1 cellular context compared by ENCODE assay signal in the genomic region with DNA sequence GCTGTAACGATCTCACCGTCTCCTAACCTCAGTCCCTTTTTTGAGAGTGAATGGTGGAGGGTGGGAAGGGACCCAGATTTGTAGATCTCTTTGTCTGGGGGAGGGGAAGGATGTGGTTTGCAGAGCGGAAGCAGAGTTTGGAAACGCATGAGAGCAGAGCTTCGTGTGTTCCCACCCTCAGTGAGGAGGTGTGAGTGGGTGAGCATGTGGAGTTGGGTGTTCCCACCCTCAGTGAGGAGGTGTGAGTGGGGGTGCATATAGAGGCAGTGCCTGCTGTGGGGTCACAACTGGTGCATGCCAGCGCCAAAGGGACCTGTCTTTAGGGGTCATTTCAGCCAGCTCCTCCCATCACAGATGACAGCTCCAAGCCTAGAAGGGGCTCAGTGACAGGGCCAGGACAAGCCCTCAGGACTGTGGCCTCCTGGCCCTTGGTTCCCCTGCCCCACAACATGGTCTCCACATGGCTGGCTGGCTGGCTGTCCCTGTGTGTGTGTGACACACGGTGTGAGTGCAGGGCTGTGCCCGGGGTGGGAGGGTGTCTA.
TF ChIP-seq lines count a peak whose summit lies in the region.

No MANE protein-coding gene starts in this region.

TF ChIP-seq in GM12878, 131 proteins besides CTCF, POLR2A, EP300 and RAD21 (continued from another document and continues in another):
- TF ChIP-seq, protein P1, sequence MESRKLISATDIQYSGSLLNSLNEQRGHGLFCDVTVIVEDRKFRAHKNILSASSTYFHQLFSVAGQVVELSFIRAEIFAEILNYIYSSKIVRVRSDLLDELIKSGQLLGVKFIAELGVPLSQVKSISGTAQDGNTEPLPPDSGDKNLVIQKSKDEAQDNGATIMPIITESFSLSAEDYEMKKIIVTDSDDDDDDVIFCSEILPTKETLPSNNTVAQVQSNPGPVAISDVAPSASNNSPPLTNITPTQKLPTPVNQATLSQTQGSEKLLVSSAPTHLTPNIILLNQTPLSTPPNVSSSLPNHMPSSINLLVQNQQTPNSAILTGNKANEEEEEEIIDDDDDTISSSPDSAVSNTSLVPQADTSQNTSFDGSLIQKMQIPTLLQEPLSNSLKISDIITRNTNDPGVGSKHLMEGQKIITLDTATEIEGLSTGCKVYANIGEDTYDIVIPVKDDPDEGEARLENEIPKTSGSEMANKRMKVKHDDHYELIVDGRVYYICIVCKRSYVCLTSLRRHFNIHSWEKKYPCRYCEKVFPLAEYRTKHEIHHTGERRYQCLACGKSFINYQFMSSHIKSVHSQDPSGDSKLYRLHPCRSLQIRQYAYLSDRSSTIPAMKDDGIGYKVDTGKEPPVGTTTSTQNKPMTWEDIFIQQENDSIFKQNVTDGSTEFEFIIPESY (IDR thresholded peaks at IDR 0.05), result no peak
- TF ChIP-seq POU2F2 (IDR thresholded peaks at IDR 0.05; ENCODE audit: borderline replicate concordance, low read depth, low read length) (no peak), BCL11A (IDR thresholded peaks at IDR 0.05; ENCODE audit: low read depth, low read length) (no peak), CBX5 (IDR thresholded peaks at IDR 0.05; ENCODE audit: low read depth) (no peak), RELA (IDR thresholded peaks at IDR 0.05; ENCODE audit: borderline replicate concordance, partially characterized antibody) (no peak), CHD1 (IDR thresholded peaks at IDR 0.05; ENCODE audit: low read depth, low read length) (no peak), EED (IDR thresholded peaks at IDR 0.05; ENCODE audit: low read depth) (peak; percentile 65; the same call in 1 of the 2 replicates), DPF2 (IDR thresholded peaks at IDR 0.05) (no peak), TARDBP (IDR thresholded peaks at IDR 0.05; ENCODE audit: borderline replicate concordance) (peak; percentile 79), LARP7 (IDR thresholded peaks at IDR 0.05) (no peak), WRNIP1 (IDR thresholded peaks at IDR 0.05; ENCODE audit: borderline replicate concordance, low read depth, low read length) (no peak), SRF (IDR thresholded peaks at IDR 0.05; ENCODE audit: low read depth in 2 of 2, low read length in 2 of 2) (no peak), IKZF1 (conservative IDR thresholded peaks at IDR 0.05) (no peak), CREB1 (IDR thresholded peaks at IDR 0.05; ENCODE audit: low read depth) (0 out of 2 replicates have a peak, but pooled peaks have one; percentile 33), SIX5 (IDR thresholded peaks at IDR 0.05; ENCODE audit: low read depth, low read length, severe bottlenecking) (no peak), BMI1 (IDR thresholded peaks at IDR 0.05; ENCODE audit: borderline replicate concordance) (no peak), MTA2 (IDR thresholded peaks at IDR 0.05; ENCODE audit: low read depth) (no peak), POLR2AphosphoS2 (IDR thresholded peaks at IDR 0.05; ENCODE audit: low read depth, low read length) (no peak), SMAD5 (IDR thresholded peaks at IDR 0.05; ENCODE audit: low read depth) (no peak)
- TF ChIP-seq, protein P2, sequence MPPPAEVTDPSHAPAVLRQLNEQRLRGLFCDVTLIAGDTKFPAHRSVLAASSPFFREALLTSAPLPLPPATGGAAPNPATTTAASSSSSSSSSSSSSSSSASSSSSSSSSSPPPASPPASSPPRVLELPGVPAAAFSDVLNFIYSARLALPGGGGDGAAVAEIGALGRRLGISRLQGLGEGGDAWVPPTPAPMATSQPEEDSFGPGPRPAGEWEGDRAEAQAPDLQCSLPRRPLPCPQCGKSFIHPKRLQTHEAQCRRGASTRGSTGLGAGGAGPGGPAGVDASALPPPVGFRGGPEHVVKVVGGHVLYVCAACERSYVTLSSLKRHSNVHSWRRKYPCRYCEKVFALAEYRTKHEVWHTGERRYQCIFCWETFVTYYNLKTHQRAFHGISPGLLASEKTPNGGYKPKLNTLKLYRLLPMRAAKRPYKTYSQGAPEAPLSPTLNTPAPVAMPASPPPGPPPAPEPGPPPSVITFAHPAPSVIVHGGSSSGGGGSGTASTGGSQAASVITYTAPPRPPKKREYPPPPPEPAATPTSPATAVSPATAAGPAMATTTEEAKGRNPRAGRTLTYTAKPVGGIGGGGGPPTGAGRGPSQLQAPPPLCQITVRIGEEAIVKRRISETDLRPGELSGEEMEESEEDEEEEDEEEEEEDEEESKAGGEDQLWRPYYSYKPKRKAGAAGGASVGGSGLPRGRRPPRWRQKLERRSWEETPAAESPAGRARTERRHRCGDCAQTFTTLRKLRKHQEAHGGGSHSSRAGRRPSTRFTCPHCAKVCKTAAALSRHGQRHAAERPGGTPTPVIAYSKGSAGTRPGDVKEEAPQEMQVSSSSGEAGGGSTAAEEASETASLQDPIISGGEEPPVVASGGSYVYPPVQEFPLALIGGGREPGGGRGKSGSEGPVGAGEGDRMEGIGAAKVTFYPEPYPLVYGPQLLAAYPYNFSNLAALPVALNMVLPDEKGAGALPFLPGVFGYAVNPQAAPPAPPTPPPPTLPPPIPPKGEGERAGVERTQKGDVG (CRISPR knock-in tag; IDR thresholded peaks at IDR 0.05), result no peak
- TF ChIP-seq, protein P3, sequence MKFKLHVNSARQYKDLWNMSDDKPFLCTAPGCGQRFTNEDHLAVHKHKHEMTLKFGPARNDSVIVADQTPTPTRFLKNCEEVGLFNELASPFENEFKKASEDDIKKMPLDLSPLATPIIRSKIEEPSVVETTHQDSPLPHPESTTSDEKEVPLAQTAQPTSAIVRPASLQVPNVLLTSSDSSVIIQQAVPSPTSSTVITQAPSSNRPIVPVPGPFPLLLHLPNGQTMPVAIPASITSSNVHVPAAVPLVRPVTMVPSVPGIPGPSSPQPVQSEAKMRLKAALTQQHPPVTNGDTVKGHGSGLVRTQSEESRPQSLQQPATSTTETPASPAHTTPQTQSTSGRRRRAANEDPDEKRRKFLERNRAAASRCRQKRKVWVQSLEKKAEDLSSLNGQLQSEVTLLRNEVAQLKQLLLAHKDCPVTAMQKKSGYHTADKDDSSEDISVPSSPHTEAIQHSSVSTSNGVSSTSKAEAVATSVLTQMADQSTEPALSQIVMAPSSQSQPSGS (IDR thresholded peaks at IDR 0.05; ENCODE audit: low read length), result 0 out of 2 replicates have a peak, but pooled peaks have one; percentile 12
- TF ChIP-seq, protein P4, sequence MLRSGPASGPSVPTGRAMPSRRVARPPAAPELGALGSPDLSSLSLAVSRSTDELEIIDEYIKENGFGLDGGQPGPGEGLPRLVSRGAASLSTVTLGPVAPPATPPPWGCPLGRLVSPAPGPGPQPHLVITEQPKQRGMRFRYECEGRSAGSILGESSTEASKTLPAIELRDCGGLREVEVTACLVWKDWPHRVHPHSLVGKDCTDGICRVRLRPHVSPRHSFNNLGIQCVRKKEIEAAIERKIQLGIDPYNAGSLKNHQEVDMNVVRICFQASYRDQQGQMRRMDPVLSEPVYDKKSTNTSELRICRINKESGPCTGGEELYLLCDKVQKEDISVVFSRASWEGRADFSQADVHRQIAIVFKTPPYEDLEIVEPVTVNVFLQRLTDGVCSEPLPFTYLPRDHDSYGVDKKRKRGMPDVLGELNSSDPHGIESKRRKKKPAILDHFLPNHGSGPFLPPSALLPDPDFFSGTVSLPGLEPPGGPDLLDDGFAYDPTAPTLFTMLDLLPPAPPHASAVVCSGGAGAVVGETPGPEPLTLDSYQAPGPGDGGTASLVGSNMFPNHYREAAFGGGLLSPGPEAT (IDR thresholded peaks at IDR 0.05; ENCODE audit: low read depth), result no peak
- TF ChIP-seq, protein P5, sequence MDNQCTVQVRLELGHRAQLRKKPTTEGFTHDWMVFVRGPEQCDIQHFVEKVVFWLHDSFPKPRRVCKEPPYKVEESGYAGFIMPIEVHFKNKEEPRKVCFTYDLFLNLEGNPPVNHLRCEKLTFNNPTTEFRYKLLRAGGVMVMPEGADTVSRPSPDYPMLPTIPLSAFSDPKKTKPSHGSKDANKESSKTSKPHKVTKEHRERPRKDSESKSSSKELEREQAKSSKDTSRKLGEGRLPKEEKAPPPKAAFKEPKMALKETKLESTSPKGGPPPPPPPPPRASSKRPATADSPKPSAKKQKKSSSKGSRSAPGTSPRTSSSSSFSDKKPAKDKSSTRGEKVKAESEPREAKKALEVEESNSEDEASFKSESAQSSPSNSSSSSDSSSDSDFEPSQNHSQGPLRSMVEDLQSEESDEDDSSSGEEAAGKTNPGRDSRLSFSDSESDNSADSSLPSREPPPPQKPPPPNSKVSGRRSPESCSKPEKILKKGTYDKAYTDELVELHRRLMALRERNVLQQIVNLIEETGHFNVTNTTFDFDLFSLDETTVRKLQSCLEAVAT (IDR thresholded peaks at IDR 0.05), result no peak
- TF ChIP-seq, protein P6, sequence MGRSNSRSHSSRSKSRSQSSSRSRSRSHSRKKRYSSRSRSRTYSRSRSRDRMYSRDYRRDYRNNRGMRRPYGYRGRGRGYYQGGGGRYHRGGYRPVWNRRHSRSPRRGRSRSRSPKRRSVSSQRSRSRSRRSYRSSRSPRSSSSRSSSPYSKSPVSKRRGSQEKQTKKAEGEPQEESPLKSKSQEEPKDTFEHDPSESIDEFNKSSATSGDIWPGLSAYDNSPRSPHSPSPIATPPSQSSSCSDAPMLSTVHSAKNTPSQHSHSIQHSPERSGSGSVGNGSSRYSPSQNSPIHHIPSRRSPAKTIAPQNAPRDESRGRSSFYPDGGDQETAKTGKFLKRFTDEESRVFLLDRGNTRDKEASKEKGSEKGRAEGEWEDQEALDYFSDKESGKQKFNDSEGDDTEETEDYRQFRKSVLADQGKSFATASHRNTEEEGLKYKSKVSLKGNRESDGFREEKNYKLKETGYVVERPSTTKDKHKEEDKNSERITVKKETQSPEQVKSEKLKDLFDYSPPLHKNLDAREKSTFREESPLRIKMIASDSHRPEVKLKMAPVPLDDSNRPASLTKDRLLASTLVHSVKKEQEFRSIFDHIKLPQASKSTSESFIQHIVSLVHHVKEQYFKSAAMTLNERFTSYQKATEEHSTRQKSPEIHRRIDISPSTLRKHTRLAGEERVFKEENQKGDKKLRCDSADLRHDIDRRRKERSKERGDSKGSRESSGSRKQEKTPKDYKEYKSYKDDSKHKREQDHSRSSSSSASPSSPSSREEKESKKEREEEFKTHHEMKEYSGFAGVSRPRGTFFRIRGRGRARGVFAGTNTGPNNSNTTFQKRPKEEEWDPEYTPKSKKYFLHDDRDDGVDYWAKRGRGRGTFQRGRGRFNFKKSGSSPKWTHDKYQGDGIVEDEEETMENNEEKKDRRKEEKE (IDR thresholded peaks at IDR 0.05), result no peak
- TF ChIP-seq, protein P7, sequence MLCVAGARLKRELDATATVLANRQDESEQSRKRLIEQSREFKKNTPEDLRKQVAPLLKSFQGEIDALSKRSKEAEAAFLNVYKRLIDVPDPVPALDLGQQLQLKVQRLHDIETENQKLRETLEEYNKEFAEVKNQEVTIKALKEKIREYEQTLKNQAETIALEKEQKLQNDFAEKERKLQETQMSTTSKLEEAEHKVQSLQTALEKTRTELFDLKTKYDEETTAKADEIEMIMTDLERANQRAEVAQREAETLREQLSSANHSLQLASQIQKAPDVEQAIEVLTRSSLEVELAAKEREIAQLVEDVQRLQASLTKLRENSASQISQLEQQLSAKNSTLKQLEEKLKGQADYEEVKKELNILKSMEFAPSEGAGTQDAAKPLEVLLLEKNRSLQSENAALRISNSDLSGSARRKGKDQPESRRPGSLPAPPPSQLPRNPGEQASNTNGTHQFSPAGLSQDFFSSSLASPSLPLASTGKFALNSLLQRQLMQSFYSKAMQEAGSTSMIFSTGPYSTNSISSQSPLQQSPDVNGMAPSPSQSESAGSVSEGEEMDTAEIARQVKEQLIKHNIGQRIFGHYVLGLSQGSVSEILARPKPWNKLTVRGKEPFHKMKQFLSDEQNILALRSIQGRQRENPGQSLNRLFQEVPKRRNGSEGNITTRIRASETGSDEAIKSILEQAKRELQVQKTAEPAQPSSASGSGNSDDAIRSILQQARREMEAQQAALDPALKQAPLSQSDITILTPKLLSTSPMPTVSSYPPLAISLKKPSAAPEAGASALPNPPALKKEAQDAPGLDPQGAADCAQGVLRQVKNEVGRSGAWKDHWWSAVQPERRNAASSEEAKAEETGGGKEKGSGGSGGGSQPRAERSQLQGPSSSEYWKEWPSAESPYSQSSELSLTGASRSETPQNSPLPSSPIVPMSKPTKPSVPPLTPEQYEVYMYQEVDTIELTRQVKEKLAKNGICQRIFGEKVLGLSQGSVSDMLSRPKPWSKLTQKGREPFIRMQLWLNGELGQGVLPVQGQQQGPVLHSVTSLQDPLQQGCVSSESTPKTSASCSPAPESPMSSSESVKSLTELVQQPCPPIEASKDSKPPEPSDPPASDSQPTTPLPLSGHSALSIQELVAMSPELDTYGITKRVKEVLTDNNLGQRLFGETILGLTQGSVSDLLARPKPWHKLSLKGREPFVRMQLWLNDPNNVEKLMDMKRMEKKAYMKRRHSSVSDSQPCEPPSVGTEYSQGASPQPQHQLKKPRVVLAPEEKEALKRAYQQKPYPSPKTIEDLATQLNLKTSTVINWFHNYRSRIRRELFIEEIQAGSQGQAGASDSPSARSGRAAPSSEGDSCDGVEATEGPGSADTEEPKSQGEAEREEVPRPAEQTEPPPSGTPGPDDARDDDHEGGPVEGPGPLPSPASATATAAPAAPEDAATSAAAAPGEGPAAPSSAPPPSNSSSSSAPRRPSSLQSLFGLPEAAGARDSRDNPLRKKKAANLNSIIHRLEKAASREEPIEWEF (IDR thresholded peaks at IDR 0.05; ENCODE audit: insufficient replicate concordance, low read depth, low read length), result no peak
- TF ChIP-seq, protein P8, sequence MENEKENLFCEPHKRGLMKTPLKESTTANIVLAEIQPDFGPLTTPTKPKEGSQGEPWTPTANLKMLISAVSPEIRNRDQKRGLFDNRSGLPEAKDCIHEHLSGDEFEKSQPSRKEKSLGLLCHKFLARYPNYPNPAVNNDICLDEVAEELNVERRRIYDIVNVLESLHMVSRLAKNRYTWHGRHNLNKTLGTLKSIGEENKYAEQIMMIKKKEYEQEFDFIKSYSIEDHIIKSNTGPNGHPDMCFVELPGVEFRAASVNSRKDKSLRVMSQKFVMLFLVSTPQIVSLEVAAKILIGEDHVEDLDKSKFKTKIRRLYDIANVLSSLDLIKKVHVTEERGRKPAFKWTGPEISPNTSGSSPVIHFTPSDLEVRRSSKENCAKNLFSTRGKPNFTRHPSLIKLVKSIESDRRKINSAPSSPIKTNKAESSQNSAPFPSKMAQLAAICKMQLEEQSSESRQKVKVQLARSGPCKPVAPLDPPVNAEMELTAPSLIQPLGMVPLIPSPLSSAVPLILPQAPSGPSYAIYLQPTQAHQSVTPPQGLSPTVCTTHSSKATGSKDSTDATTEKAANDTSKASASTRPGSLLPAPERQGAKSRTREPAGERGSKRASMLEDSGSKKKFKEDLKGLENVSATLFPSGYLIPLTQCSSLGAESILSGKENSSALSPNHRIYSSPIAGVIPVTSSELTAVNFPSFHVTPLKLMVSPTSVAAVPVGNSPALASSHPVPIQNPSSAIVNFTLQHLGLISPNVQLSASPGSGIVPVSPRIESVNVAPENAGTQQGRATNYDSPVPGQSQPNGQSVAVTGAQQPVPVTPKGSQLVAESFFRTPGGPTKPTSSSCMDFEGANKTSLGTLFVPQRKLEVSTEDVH (IDR thresholded peaks at IDR 0.05; ENCODE audit: low read depth, partially characterized antibody), result no peak
- TF ChIP-seq, protein P9, sequence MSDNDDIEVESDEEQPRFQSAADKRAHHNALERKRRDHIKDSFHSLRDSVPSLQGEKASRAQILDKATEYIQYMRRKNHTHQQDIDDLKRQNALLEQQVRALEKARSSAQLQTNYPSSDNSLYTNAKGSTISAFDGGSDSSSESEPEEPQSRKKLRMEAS (IDR thresholded peaks at IDR 0.05; ENCODE audit: low read depth, low read length), result peak; percentile 56; the same call in 1 of the 2 replicates
